Comparison of ENCODE assay signal across 28 cellular contexts in genomic region chr20:57104711-57105110, GRCh38.
DNase-seq lines count a peak whose midpoint lies in the region; ATAC-seq lines count a peak whose summit lies in the region.
"Had no signal": no experiment of that assay in that cellular context is flagged by ENCODE, and none has a peak within 500 bp of the region (broad histone marks: within the 10 kb centered on the region; RNA-seq: fewer than 3 reads in every experiment).

No MANE protein-coding gene starts in this region.

- no peak overlapping the region for H3K27ac Mint-ChIP-seq in activated CD4-positive, alpha-beta T cell treated with anti-CD3 and anti-CD28 coated beads for 36 hours
- H3K27ac Mint-ChIP-seq: CD4-positive, CD25-positive, alpha-beta regulatory T cell; HFFc6 had no signal

- DNase-seq in AG08395 (ENCODE audit: low spot score) (peak; percentile 31), substantia nigra (lab: John Stamatoyannopoulos, UW) (peak in 18 of 49 donors; percentile 8 to 48 (median 21)), NCI-H2081 treated with DMSO at 0.1 percent for 48 hours (lab: John Stamatoyannopoulos, UW) (no peak)
- DNase-seq in activated CD4-positive, alpha-beta T cell treated with anti-CD3 and anti-CD28 coated beads for 36 hours, result no peak
- DNase-seq: CD4-positive, CD25-positive, alpha-beta regulatory T cell; GOT3; HFFc6; Kasumi-1; MV-4-11; NCI-H1105; NCI-H1436 treated with DMSO at 0.1 percent for 48 hours; NCI-H187 treated with DMSO at 0.1 percent for 48 hours; NCI-H2107; NCI-H446; NCI-H524 treated with DMSO at 0.1 percent for 48 hours; NCI-H774; NK-92 treated with Interleukin-12 subunit alpha and Interleukin-12 subunit beta, amount 100 ng/mL, for 24 hours; PC-3 had no signal

- POLR2A ChIA-PET in activated CD4-positive, alpha-beta T cell treated with anti-CD3 and anti-CD28 coated beads for 36 hours (lab: Charles Lee), result no interaction called here

- no peaks in the 10 kb centered on the region for H3K9me3 Mint-ChIP-seq in activated CD4-positive, alpha-beta T cell treated with anti-CD3 and anti-CD28 coated beads for 36 hours (ENCODE audit: low read depth)

- intact Hi-C loops in activated CD4-positive, alpha-beta T cell treated with anti-CD3 and anti-CD28 coated beads for 36 hours (cut with DNase I, micrococcal nuclease), result loop anchor here in 1 of 2 experiments (10.0 kb wide), 1 partner anchor 160 kb away; the partner anchor contains the start of gene BMP7

- H3K36me3 Mint-ChIP-seq in activated CD4-positive, alpha-beta T cell treated with anti-CD3 and anti-CD28 coated beads for 36 hours (ENCODE audit: low read depth), result no peaks in the 10 kb centered on the region
- H3K36me3 Mint-ChIP-seq: CD4-positive, CD25-positive, alpha-beta regulatory T cell had no signal

- CTCF ChIA-PET in activated CD4-positive, alpha-beta T cell treated with anti-CD3 and anti-CD28 coated beads for 36 hours (lab: Charles Lee), result no interaction called here

- peak overlapping the region; percentile 51 for H3K27ac ChIP-seq in angular gyrus (ENCODE audit: low read depth, low read length)
- peak overlapping the region; percentile 22 for H3K27ac ChIP-seq in layer of hippocampus (ENCODE audit: low read depth, low read length)
- peak overlapping the region; percentile 7 for H3K27ac ChIP-seq in substantia nigra (ENCODE audit: low read depth, low read length, poor library complexity, severe bottlenecking)
- H3K27ac ChIP-seq: 22Rv1, BLaER1, SJCRH30 had no signal

- peaks cover 8% of the 10 kb centered on the region for H3K27me3 Mint-ChIP-seq in activated CD4-positive, alpha-beta T cell treated with anti-CD3 and anti-CD28 coated beads for 36 hours

- H3K4me1 Mint-ChIP-seq in activated CD4-positive, alpha-beta T cell treated with anti-CD3 and anti-CD28 coated beads for 36 hours, result no peaks in the 10 kb centered on the region
- H3K4me1 Mint-ChIP-seq: CD4-positive, CD25-positive, alpha-beta regulatory T cell had no signal

- no peak for ATAC-seq in GM21390 (IDR thresholded peaks at IDR 0.05; ENCODE audit: unreplicated experiment)
- ATAC-seq in GM21737 (IDR thresholded peaks at IDR 0.05; ENCODE audit: unreplicated experiment), result no peak
- ATAC-seq in activated CD4-positive, alpha-beta T cell treated with anti-CD3 and anti-CD28 coated beads for 36 hours, result no peak
- ATAC-seq: K562, PC-3, Right ventricle myocardium inferior, SK-N-SH treated with all-trans-retinoic acid at 6 μM for 48 hours had no signal

- H3K27me3 ChIP-seq in layer of hippocampus (ENCODE audit: control insufficient read depth, insufficient read depth, low read length), result no peaks in the 10 kb centered on the region
- H3K27me3 ChIP-seq: BLaER1, SJCRH30 had no signal

- H3K4me3 Mint-ChIP-seq in activated CD4-positive, alpha-beta T cell treated with anti-CD3 and anti-CD28 coated beads for 36 hours, result no peak overlapping the region
- H3K4me3 Mint-ChIP-seq: CD4-positive, CD25-positive, alpha-beta regulatory T cell; HFFc6 had no signal
